In the genomic region with DNA sequence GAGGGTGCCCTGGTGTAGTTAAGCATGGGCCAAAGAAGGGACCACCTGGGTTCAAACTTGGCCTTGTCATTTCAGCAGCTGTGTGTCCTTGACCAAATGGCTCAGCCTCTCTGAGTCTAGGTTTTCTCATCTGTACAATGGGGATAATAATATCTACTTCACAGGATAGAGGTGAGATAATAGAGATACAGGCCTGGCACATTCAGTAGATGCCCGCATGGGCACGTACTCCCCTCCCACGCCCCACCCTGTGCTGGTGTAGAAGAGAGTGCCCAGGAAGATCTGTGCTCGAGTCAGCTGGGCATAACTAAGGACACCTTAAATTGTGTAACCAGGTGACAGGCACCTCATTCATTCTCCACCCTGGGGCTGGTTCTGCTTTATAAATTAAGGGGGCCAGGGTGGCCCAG, we compare ENCODE assay signal across 8 cellular contexts. TPM values are rescaled to one million over a fixed set of nuclear protein-coding genes. Genes with fewer than 3 reads are reported as not detected.
DNase-seq lines count a peak whose midpoint lies in the region; ATAC-seq and TF ChIP-seq lines count a peak whose summit lies in the region.

No MANE protein-coding gene starts in this region.

- H3K4me2 ChIP-seq in SK-N-SH = no peak overlapping the region

- H3K9ac ChIP-seq in mucosa of stomach (ENCODE audit: low read length) (peak overlapping the region; percentile 66), SK-N-SH (no peak overlapping the region)

- POLR2A ChIA-PET in SK-N-SH (lab: Yijun Ruan, JAX) = interaction anchor here (0.6 kb wide), 1 partner anchor 300 kb away, joined by 3 read pairs; no protein-coding TSS in a partner anchor

- 88% methylated on average over 3 of the region's 4 CpGs for WGBS in SK-N-SH (ENCODE audit: low lambda C conversion rate)
- WGBS in body of pancreas, 2 donors = 83 to 87% methylated on average over 4 of the region's 4 CpGs

- H3F3A ChIP-seq in SK-N-SH (replicated peaks; ENCODE audit: insufficient read depth) = no peaks in the 10 kb centered on the region

- no peaks in the 10 kb centered on the region for H3K9me2 ChIP-seq in SK-N-SH

- no peak for TF ChIP-seq POLR2A in body of pancreas (IDR thresholded peaks at IDR 0.05)

- CTCF ChIA-PET in SK-N-SH (lab: Yijun Ruan, JAX) = interaction anchor here (0.6 kb wide), 1 partner anchor 122 kb away, joined by 3 read pairs; no protein-coding TSS in a partner anchor

- peak overlapping the region; percentile 73 for H3K4me3 ChIP-seq in GM08714 (ENCODE audit: low read length)
- H3K4me3 ChIP-seq in mucosa of stomach (ENCODE audit: low read length) = no peak overlapping the region
- no peak overlapping the region for H3K4me3 ChIP-seq in SK-N-SH (ENCODE audit: low read depth in 2 of 2, low read length in 1 of 2)
- no peak overlapping the region for H3K4me3 ChIP-seq in body of pancreas

- peaks cover 24% of the 10 kb centered on the region for H3K4me1 ChIP-seq in mucosa of stomach (ENCODE audit: control insufficient read depth, insufficient read depth, low read length)
- H3K4me1 ChIP-seq in SK-N-SH (ENCODE audit: control insufficient read depth in 1 of 2, insufficient read depth in 2 of 2, low read depth in 1 of 2, low read length in 1 of 2) = peaks cover 0 to 15% of the 10 kb centered on the region in 2 experiments; a peak in 1 of 4 replicates
- H3K4me1 ChIP-seq in body of pancreas = no peaks in the 10 kb centered on the region

- H3K27me3 ChIP-seq in mucosa of stomach (ENCODE audit: control insufficient read depth, insufficient read depth, low read length) = no peaks in the 10 kb centered on the region
- no peaks in the 10 kb centered on the region for H3K27me3 ChIP-seq in SK-N-SH (ENCODE audit: insufficient read depth)
- H3K27me3 ChIP-seq in body of pancreas = no peaks in the 10 kb centered on the region

- TF ChIP-seq CTCF in SK-N-SH (IDR thresholded peaks at IDR 0.05) = no peak
- TF ChIP-seq CTCF in body of pancreas (IDR thresholded peaks at IDR 0.05) = no peak

- H3K9me3 ChIP-seq in mucosa of stomach (ENCODE audit: control insufficient read depth, low read length) = no peaks in the 10 kb centered on the region
- no peaks in the 10 kb centered on the region for H3K9me3 ChIP-seq in SK-N-SH
- no peaks in the 10 kb centered on the region for H3K9me3 ChIP-seq in body of pancreas

- intact Hi-C loops in body of pancreas (cut with DNase I) = no loop called here

- H3K36me3 ChIP-seq in mucosa of stomach (ENCODE audit: control insufficient read depth, insufficient read depth, low read length) = no peaks in the 10 kb centered on the region
- no peaks in the 10 kb centered on the region for H3K36me3 ChIP-seq in SK-N-SH (replicated peaks in 1 of 2; ENCODE audit: control insufficient read depth in 1 of 2, insufficient read depth in 2 of 2, low read length in 1 of 2)
- H3K36me3 ChIP-seq in body of pancreas (replicated peaks in 1 of 2; ENCODE audit: insufficient read depth in 1 of 2, low read depth in 2 of 2) = no peaks in the 10 kb centered on the region

- H4K20me1 ChIP-seq in SK-N-SH (ENCODE audit: insufficient read depth) = no peaks in the 10 kb centered on the region

- H2AFZ ChIP-seq in SK-N-SH (ENCODE audit: low read depth) = no peak overlapping the region

- H3K27ac ChIP-seq in SK-N-SH (ENCODE audit: low read depth in 2 of 2, low read length in 1 of 2) (no peak overlapping the region), body of pancreas (no peak overlapping the region)

- ATAC-seq in GM21786 (IDR thresholded peaks at IDR 0.05; ENCODE audit: unreplicated experiment) (peak; percentile 11), body of pancreas (no peak)

- TF ChIP-seq EP300 in SK-N-SH (IDR thresholded peaks at IDR 0.05; ENCODE audit: borderline replicate concordance in 1 of 2, low read depth in 1 of 2, low read length in 1 of 2) = no peak

- TF ChIP-seq RAD21 in SK-N-SH (IDR thresholded peaks at IDR 0.05; ENCODE audit: low read length) = no peak

- peak; percentile 52 to 58 for DNase-seq in activated CD4-positive, alpha-beta T cell treated with anti-CD3 and anti-CD28 coated beads, Interleukin-2, amount 50 U/mL, for 4 hours
- DNase-seq in 8988T (no peak), SK-N-SH (no peak), body of pancreas (no peak), NCI-H2029 treated with DMSO at 0.1 percent for 48 hours (lab: John Stamatoyannopoulos, UW) (no peak)

- no peaks in the 10 kb centered on the region for H3K79me2 ChIP-seq in SK-N-SH (ENCODE audit: insufficient read depth)

TF ChIP-seq in SK-N-SH, 30 proteins besides CTCF, POLR2A, EP300 and RAD21 (continues in another document):
- TF ChIP-seq, protein P1, sequence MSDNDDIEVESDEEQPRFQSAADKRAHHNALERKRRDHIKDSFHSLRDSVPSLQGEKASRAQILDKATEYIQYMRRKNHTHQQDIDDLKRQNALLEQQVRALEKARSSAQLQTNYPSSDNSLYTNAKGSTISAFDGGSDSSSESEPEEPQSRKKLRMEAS (IDR thresholded peaks at IDR 0.05; ENCODE audit: low read depth) = no peak
- TF ChIP-seq FOSL2 (IDR thresholded peaks at IDR 0.05; ENCODE audit: borderline replicate concordance, low read depth) = no peak
- TF ChIP-seq RXRA (IDR thresholded peaks at IDR 0.05; ENCODE audit: borderline replicate concordance, low read depth) = no peak
- no peak for TF ChIP-seq NFIC (IDR thresholded peaks at IDR 0.05; ENCODE audit: borderline replicate concordance)
- TF ChIP-seq, protein P2, sequence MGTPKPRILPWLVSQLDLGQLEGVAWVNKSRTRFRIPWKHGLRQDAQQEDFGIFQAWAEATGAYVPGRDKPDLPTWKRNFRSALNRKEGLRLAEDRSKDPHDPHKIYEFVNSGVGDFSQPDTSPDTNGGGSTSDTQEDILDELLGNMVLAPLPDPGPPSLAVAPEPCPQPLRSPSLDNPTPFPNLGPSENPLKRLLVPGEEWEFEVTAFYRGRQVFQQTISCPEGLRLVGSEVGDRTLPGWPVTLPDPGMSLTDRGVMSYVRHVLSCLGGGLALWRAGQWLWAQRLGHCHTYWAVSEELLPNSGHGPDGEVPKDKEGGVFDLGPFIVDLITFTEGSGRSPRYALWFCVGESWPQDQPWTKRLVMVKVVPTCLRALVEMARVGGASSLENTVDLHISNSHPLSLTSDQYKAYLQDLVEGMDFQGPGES (IDR thresholded peaks at IDR 0.05; ENCODE audit: low read depth, low read length) = no peak
- TF ChIP-seq, protein P3, sequence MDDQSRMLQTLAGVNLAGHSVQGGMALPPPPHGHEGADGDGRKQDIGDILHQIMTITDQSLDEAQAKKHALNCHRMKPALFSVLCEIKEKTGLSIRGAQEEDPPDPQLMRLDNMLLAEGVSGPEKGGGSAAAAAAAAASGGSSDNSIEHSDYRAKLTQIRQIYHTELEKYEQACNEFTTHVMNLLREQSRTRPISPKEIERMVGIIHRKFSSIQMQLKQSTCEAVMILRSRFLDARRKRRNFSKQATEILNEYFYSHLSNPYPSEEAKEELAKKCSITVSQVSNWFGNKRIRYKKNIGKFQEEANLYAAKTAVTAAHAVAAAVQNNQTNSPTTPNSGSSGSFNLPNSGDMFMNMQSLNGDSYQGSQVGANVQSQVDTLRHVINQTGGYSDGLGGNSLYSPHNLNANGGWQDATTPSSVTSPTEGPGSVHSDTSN (IDR thresholded peaks at IDR 0.05) = no peak
- TF ChIP-seq, protein P4, sequence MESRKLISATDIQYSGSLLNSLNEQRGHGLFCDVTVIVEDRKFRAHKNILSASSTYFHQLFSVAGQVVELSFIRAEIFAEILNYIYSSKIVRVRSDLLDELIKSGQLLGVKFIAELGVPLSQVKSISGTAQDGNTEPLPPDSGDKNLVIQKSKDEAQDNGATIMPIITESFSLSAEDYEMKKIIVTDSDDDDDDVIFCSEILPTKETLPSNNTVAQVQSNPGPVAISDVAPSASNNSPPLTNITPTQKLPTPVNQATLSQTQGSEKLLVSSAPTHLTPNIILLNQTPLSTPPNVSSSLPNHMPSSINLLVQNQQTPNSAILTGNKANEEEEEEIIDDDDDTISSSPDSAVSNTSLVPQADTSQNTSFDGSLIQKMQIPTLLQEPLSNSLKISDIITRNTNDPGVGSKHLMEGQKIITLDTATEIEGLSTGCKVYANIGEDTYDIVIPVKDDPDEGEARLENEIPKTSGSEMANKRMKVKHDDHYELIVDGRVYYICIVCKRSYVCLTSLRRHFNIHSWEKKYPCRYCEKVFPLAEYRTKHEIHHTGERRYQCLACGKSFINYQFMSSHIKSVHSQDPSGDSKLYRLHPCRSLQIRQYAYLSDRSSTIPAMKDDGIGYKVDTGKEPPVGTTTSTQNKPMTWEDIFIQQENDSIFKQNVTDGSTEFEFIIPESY (IDR thresholded peaks at IDR 0.05; ENCODE audit: borderline replicate concordance, low read depth) = no peak
- no peak for TF ChIP-seq RCOR1 (IDR thresholded peaks at IDR 0.05; ENCODE audit: low read length)
- no peak for TF ChIP-seq TCF12 (IDR thresholded peaks at IDR 0.05)
- no peak for TF ChIP-seq SMC3 (IDR thresholded peaks at IDR 0.05; ENCODE audit: low read depth, low read length)
- no peak for TF ChIP-seq CHD2 (IDR thresholded peaks at IDR 0.05; ENCODE audit: low read length, partially characterized antibody)
- TF ChIP-seq NRF1 (IDR thresholded peaks at IDR 0.05; ENCODE audit: low read depth, low read length) = no peak
- TF ChIP-seq, protein P5, sequence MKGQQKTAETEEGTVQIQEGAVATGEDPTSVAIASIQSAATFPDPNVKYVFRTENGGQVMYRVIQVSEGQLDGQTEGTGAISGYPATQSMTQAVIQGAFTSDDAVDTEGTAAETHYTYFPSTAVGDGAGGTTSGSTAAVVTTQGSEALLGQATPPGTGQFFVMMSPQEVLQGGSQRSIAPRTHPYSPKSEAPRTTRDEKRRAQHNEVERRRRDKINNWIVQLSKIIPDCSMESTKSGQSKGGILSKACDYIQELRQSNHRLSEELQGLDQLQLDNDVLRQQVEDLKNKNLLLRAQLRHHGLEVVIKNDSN (IDR thresholded peaks at IDR 0.05; ENCODE audit: borderline replicate concordance, low read depth) = no peak
- TF ChIP-seq RFX5 (IDR thresholded peaks at IDR 0.05; ENCODE audit: low read length) = no peak
- no peak for TF ChIP-seq EZH2phosphoT487 (IDR thresholded peaks at IDR 0.05; ENCODE audit: borderline replicate concordance, low read depth)
- no peak for TF ChIP-seq JUND (IDR thresholded peaks at IDR 0.05)

RNA-seq across cellular contexts. Expression of a gene that starts 8.4 kb away (rescaled TPM):
- 24.8 and 36.0 TPM in 2 replicates for polyA plus RNA-seq in SK-N-SH (2012; rRNA removed)
- 23.5 and 31.6 TPM in 2 replicates for polyA plus RNA-seq in SK-N-SH (2012; cell fraction: cytosol; rRNA removed)
- polyA plus RNA-seq in SK-N-SH (2012; cell fraction: nucleus; rRNA removed) = 19.2 and 20.2 TPM in 2 replicates
- total RNA-seq in body of pancreas = 10 to 100 TPM; 18.7 to 46.5 TPM

RNA-seq across cellular contexts. Expression of a gene that starts 21.1 kb away (rescaled TPM):
- 37.2 and 40.8 TPM in 2 replicates for polyA plus RNA-seq in SK-N-SH (2012; rRNA removed)
- polyA plus RNA-seq in SK-N-SH (2012; cell fraction: cytosol; rRNA removed) = 50.9 and 54.5 TPM in 2 replicates
- polyA plus RNA-seq in SK-N-SH (2012; cell fraction: nucleus; rRNA removed) = 8.4 and 13.9 TPM in 2 replicates
- total RNA-seq in body of pancreas = 10 to 100 TPM; 17.8 to 21.3 TPM

Comparison
In these comparisons a context has a peak if more than half of its experiments do, and no peak if none do; other contexts are left out.
1. DNase-seq: peak in activated CD4-positive, alpha-beta T cell treated with anti-CD3 and anti-CD28 coated beads, Interleukin-2, amount 50 U/mL, for 4 hours (2 of 2); none in 8988T (single experiment), SK-N-SH (single experiment), body of pancreas (0 of 4) and NCI-H2029 treated with DMSO at 0.1 percent for 48 hours (single experiment).